In the genomic region with DNA sequence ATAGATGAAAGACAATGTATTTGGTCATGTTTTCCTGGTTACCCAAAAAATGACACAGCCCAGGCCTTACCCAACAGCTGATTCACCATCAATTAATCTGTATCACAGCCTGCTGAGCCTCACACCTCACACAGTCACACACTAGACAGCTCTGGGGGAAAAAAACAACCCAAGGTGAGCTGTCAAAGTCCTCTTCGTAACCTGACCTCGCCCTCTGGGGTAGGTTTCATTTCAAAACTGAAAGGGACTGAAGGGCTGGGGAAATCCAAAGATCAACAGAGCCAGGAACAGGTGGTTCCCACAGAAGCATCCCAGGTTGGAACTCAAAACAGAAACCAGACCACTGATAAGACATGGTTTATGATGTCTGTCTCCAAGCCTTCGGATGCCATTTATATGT, we compare ENCODE assay signal across 8 cellular contexts. TPM values are rescaled to one million over a fixed set of nuclear protein-coding genes. Genes with fewer than 3 reads are reported as not detected.
A peak's percentile ranks its signal among the peaks of the same experiment; 100 is the strongest.
DNase-seq lines count a peak whose midpoint lies in the region; ATAC-seq lines count a peak whose summit lies in the region.

No MANE protein-coding gene starts in this region.

- no peaks in the 10 kb centered on the region for H3K9me3 Mint-ChIP-seq in activated CD4-positive, alpha-beta T cell treated with anti-CD3 and anti-CD28 coated beads for 36 hours (ENCODE audit: low read depth)

- ATAC-seq in GM18858 (IDR thresholded peaks at IDR 0.05; ENCODE audit: unreplicated experiment) (peak; percentile 70), HG03025 (IDR thresholded peaks at IDR 0.05; ENCODE audit: low FRiP score, unreplicated experiment) (peak; percentile 67)
- ATAC-seq in activated CD4-positive, alpha-beta T cell treated with anti-CD3 and anti-CD28 coated beads for 36 hours = peak; percentile 97

- no peak overlapping the region for H3K4me3 ChIP-seq in effector memory CD4-positive, alpha-beta T cell (ENCODE audit: insufficient read depth, low read depth, low read length, poor library complexity, severe bottlenecking)

- H3K4me1 ChIP-seq in effector memory CD4-positive, alpha-beta T cell (ENCODE audit: control insufficient read depth, insufficient read depth, low read length, poor library complexity, severe bottlenecking) = peaks cover 22% of the 10 kb centered on the region

- H3K27me3 ChIP-seq in effector memory CD4-positive, alpha-beta T cell (replicated peaks; ENCODE audit: control insufficient read depth, insufficient read depth, low read length, poor library complexity, severe bottlenecking) = no peaks in the 10 kb centered on the region

- peaks cover 37% of the 10 kb centered on the region for H3K36me3 Mint-ChIP-seq in activated CD4-positive, alpha-beta T cell treated with anti-CD3 and anti-CD28 coated beads for 36 hours (ENCODE audit: low read depth)

- peaks cover 48% of the 10 kb centered on the region for H3K4me1 Mint-ChIP-seq in activated CD4-positive, alpha-beta T cell treated with anti-CD3 and anti-CD28 coated beads for 36 hours

- peak; percentile 84 for DNase-seq in activated CD4-positive, alpha-beta T cell treated with anti-CD3 and anti-CD28 coated beads for 36 hours
- DNase-seq in effector memory CD4-positive, alpha-beta T cell = peak; percentile 63 to 77 (median 74)
- DNase-seq in stimulated activated CD4-positive, alpha-beta T cell treated with anti-CD3 and anti-CD28 coated beads, Interleukin-4, amount 100 ng/mL, for 24 hours = peak; percentile 84
- DNase-seq in iPS-NIHi11 (ENCODE audit: low spot score) = no peak
- no peak for DNase-seq in middle frontal gyrus (ENCODE audit: extremely low spot score, low spot score)
- no peak for DNase-seq in EL

- H3K27ac Mint-ChIP-seq in activated CD4-positive, alpha-beta T cell treated with anti-CD3 and anti-CD28 coated beads for 36 hours = peak overlapping the region; percentile 94

- H3K36me3 ChIP-seq in effector memory CD4-positive, alpha-beta T cell (ENCODE audit: control insufficient read depth, insufficient read depth, low read length) = peaks cover 6% of the 10 kb centered on the region

- CTCF ChIA-PET in activated CD4-positive, alpha-beta T cell treated with anti-CD3 and anti-CD28 coated beads for 36 hours (lab: Charles Lee) = interaction anchor here (0.7 to 7.8 kb wide), 13 partner anchors 14 to 344 kb away, joined by 3 to 94 read pairs (median 4); a partner anchor contains a TSS

- no peaks in the 10 kb centered on the region for H3K27me3 Mint-ChIP-seq in activated CD4-positive, alpha-beta T cell treated with anti-CD3 and anti-CD28 coated beads for 36 hours

- POLR2A ChIA-PET in activated CD4-positive, alpha-beta T cell treated with anti-CD3 and anti-CD28 coated beads for 36 hours (lab: Charles Lee) = interaction anchor here (0.6 to 2.7 kb wide), 24 partner anchors 10 to 224 kb away, joined by 3 to 22 read pairs (median 4); a partner anchor contains a TSS

- intact Hi-C loops in activated CD4-positive, alpha-beta T cell treated with anti-CD3 and anti-CD28 coated beads for 36 hours (cut with DNase I, micrococcal nuclease) = loop anchor here (1.0 to 5.0 kb wide), 10 partner anchors 14 to 240 kb away; a partner anchor contains a TSS

- peak overlapping the region; percentile 71 for H3K27ac ChIP-seq in effector memory CD4-positive, alpha-beta T cell (ENCODE audit: insufficient read depth, low read length, poor library complexity, severe bottlenecking)

- no peaks in the 10 kb centered on the region for H3K9me3 ChIP-seq in effector memory CD4-positive, alpha-beta T cell (ENCODE audit: control insufficient read depth, low read length)

- peak overlapping the region; percentile 13 for H3K4me3 Mint-ChIP-seq in activated CD4-positive, alpha-beta T cell treated with anti-CD3 and anti-CD28 coated beads for 36 hours

RNA-seq across cellular contexts. Expression of a gene that starts 18.2 kb away (rescaled TPM):
- 100 to 1,000 TPM; 417 to 450 TPM for total RNA-seq in activated CD4-positive, alpha-beta T cell treated with anti-CD3 and anti-CD28 coated beads for 36 hours

Comparison
In these comparisons a context has a peak if more than half of its experiments do, and no peak if none do; other contexts are left out.
1. DNase-seq: peak in activated CD4-positive, alpha-beta T cell treated with anti-CD3 and anti-CD28 coated beads for 36 hours (single experiment), effector memory CD4-positive, alpha-beta T cell (3 of 3) and stimulated activated CD4-positive, alpha-beta T cell treated with anti-CD3 and anti-CD28 coated beads, Interleukin-4, amount 100 ng/mL, for 24 hours (single experiment); none in iPS-NIHi11 (single experiment), middle frontal gyrus (single experiment) and EL (single experiment).
2. Peak in every context shown above with its lines, with median percentiles within 50 percentile points of each other: ATAC-seq.